Comparison of ENCODE assay signal across 24 cellular contexts in genomic region chr12:90274407-90274806, GRCh38.
DNase-seq lines count a peak whose midpoint lies in the region; ATAC-seq, FAIRE-seq and TF ChIP-seq lines count a peak whose summit lies in the region.
"Had no signal": no experiment of that assay in that cellular context is flagged by ENCODE, and none has a peak within 500 bp of the region (broad histone marks: within the 10 kb centered on the region; RNA-seq: fewer than 3 reads in every experiment).

No MANE protein-coding gene starts in this region.

- BruUV-seq in GM12878 (replicated peaks; lab: Mats Ljungman, UMichigan): no TSS peak

- in situ Hi-C loops in GM12878 (cut with MboI): no loop called here

- peak; percentile 46 for ATAC-seq in stimulated activated naive CD8-positive, alpha-beta T cell treated with anti-CD3 and anti-CD28 coated beads, Interleukin-15, amount 100 ng/mL, for 72 hours
- ATAC-seq in stimulated activated naive CD8-positive, alpha-beta T cell treated with anti-CD3 and anti-CD28 coated beads, Interleukin-15, Interleukin-2, amounts not matched to agents 100 U/mL and 50 U/mL, for 24 hours: no peak
- ATAC-seq in GM12878: peak; percentile 51
- no peak for ATAC-seq in effector memory CD8-positive, alpha-beta T cell (replicated peaks)
- ATAC-seq: gastrocnemius medialis, left lung had no signal

- H3K36me3 Mint-ChIP-seq in immature natural killer cell: no peaks in the 10 kb centered on the region
- no peaks in the 10 kb centered on the region for H3K36me3 Mint-ChIP-seq in activated naive CD8-positive, alpha-beta T cell treated with anti-CD3 and anti-CD28 coated beads for 36 hours
- no peaks in the 10 kb centered on the region for H3K36me3 Mint-ChIP-seq in effector memory CD8-positive, alpha-beta T cell (ENCODE audit: insufficient read depth)
- H3K36me3 Mint-ChIP-seq: activated CD4-positive, alpha-beta memory T cell treated with anti-CD3 and anti-CD28 coated beads for 36 hours; CD4-positive, alpha-beta memory T cell had no signal

- no peak overlapping the region for H3K9ac ChIP-seq in GM12878 (ENCODE audit: control insufficient read depth, insufficient read depth, low read length)

- H3K4me1 ChIP-seq in GM12878 (ENCODE audit: control insufficient read depth, insufficient read depth, low read length): no peaks in the 10 kb centered on the region
- H3K4me1 ChIP-seq in stomach: no peaks in the 10 kb centered on the region
- H3K4me1 ChIP-seq: gastrocnemius medialis, left lung, Peyer's patch, upper lobe of right lung had no signal

- H3K4me3 ChIP-seq in GM12878 (no peak overlapping the region), stomach (no peak overlapping the region)
- H3K4me3 ChIP-seq: gastrocnemius medialis, left lung, Peyer's patch, upper lobe of right lung had no signal

- SMC1A ChIA-PET in GM12878 (lab: Charles Lee; ENCODE audit: uncharacterized antibody, unreplicated experiment): interaction anchor here (1.0 kb wide), 1 partner anchor 215 kb away, joined by 3 read pairs; no protein-coding TSS in a partner anchor

- H3K4me3 Mint-ChIP-seq in stimulated activated naive CD8-positive, alpha-beta T cell treated with anti-CD3 and anti-CD28 coated beads, Interleukin-15, amount 100 ng/mL, for 72 hours: no peak overlapping the region
- no peak overlapping the region for H3K4me3 Mint-ChIP-seq in immature natural killer cell
- H3K4me3 Mint-ChIP-seq in activated naive CD8-positive, alpha-beta T cell treated with anti-CD3 and anti-CD28 coated beads for 36 hours: no peak overlapping the region
- H3K4me3 Mint-ChIP-seq in effector memory CD8-positive, alpha-beta T cell: no peak overlapping the region
- H3K4me3 Mint-ChIP-seq: activated CD4-positive, alpha-beta memory T cell treated with anti-CD3 and anti-CD28 coated beads for 36 hours; activated T-cell treated with anti-CD3 and anti-CD28 coated beads, Interleukin-2, amount 50 U/mL, for 24 hours; CD4-positive, alpha-beta memory T cell; stimulated activated naive CD8-positive, alpha-beta T cell treated with anti-CD3 and anti-CD28 coated beads, Interleukin-15, Interleukin-2, amounts not matched to agents 100 ng/mL and 50 ng/mL, for 24 hours had no signal

- POLR2A ChIA-PET in GM12878 (lab: Charles Lee): no interaction called here

- H3K4me2 ChIP-seq in GM12878 (ENCODE audit: control insufficient read depth, insufficient read depth): no peak overlapping the region

- DNase-seq in stimulated activated naive CD8-positive, alpha-beta T cell treated with anti-CD3 and anti-CD28 coated beads, Interleukin-15, amount 100 ng/mL, for 72 hours: no peak
- no peak for DNase-seq in stimulated activated naive CD8-positive, alpha-beta T cell treated with anti-CD3 and anti-CD28 coated beads, Interleukin-15, Interleukin-2, amounts not matched to agents 100 U/mL and 50 U/mL, for 24 hours
- DNase-seq in HT-29 (ENCODE audit: low spot score) (peak; percentile 36), GM12878 (ENCODE audit: low read depth, low spot score) (no peak), immature natural killer cell (no peak), stomach (no peak)
- no peak for DNase-seq in activated naive CD8-positive, alpha-beta T cell treated with anti-CD3 and anti-CD28 coated beads for 36 hours
- DNase-seq in effector memory CD8-positive, alpha-beta T cell: no peak
- DNase-seq: ACHN; activated CD4-positive, alpha-beta memory T cell treated with anti-CD3 and anti-CD28 coated beads for 36 hours; activated naive CD4-positive, alpha-beta T cell treated with anti-CD3 and anti-CD28 coated beads, Interleukin-2, amount 50 U/mL, for 16 hours; activated T-cell treated with anti-CD3 and anti-CD28 coated beads, Interleukin-2, amount 50 U/mL, for 24 hours; CD4-positive, alpha-beta memory T cell; EL; gastrocnemius medialis; IMR-90; left lung; NCI-H1048; NCI-H2081 treated with DMSO at 0.1 percent for 48 hours; Peyer's patch; stimulated activated CD4-positive, alpha-beta T cell treated with anti-CD3 and anti-CD28 coated beads, Interleukin-15, amount 100 ng/mL, for 24 hours; SW 1271; upper lobe of right lung had no signal

- H3K27me3 Mint-ChIP-seq in stimulated activated naive CD8-positive, alpha-beta T cell treated with anti-CD3 and anti-CD28 coated beads, Interleukin-15, amount 100 ng/mL, for 72 hours: peaks cover 21% of the 10 kb centered on the region
- peaks cover 0 to 4% (median 0%) of the 10 kb centered on the region in 3 donors for H3K27me3 Mint-ChIP-seq in immature natural killer cell (ENCODE audit: low read depth in 3 of 3)
- H3K27me3 Mint-ChIP-seq in activated naive CD8-positive, alpha-beta T cell treated with anti-CD3 and anti-CD28 coated beads for 36 hours: peaks cover 4% of the 10 kb centered on the region
- peaks cover 0 to 7% of the 10 kb centered on the region in 2 donors for H3K27me3 Mint-ChIP-seq in effector memory CD8-positive, alpha-beta T cell

- TF ChIP-seq POLR2A in GM12878 (IDR thresholded peaks at IDR 0.05; ENCODE audit: low read depth, low read length) (no peak), stomach (IDR thresholded peaks at IDR 0.05) (no peak)

- H3K27ac ChIP-seq in GM12878 (ENCODE audit: control insufficient read depth, insufficient read depth) (no peak overlapping the region), stomach (no peak overlapping the region)
- H3K27ac ChIP-seq: gastrocnemius medialis, left lung, Peyer's patch, upper lobe of right lung had no signal

- RAD21 ChIA-PET in GM12878 (lab: Charles Lee; ENCODE audit: unreplicated experiment): no interaction called here

- no peak for TF ChIP-seq EP300 in GM12878 (IDR thresholded peaks at IDR 0.05; ENCODE audit: borderline replicate concordance in 1 of 2, control insufficient read depth in 1 of 2, low read depth in 2 of 2, low read length in 2 of 2)
- no peak for TF ChIP-seq EP300 in stomach (IDR thresholded peaks at IDR 0.05)

- TF ChIP-seq RAD21 in GM12878 (IDR thresholded peaks at IDR 0.05; ENCODE audit: insufficient read depth, low read depth, low read length): peak; percentile 58

- H3K4me1 Mint-ChIP-seq in stimulated activated naive CD8-positive, alpha-beta T cell treated with anti-CD3 and anti-CD28 coated beads, Interleukin-15, amount 100 ng/mL, for 72 hours: peaks cover 10% of the 10 kb centered on the region
- peaks cover 0 to 7% of the 10 kb centered on the region in 2 donors for H3K4me1 Mint-ChIP-seq in immature natural killer cell
- H3K4me1 Mint-ChIP-seq in activated naive CD8-positive, alpha-beta T cell treated with anti-CD3 and anti-CD28 coated beads for 36 hours: peaks cover 2% of the 10 kb centered on the region
- no peaks in the 10 kb centered on the region for H3K4me1 Mint-ChIP-seq in effector memory CD8-positive, alpha-beta T cell (ENCODE audit: low read depth in 2 of 2)
- H3K4me1 Mint-ChIP-seq: CD4-positive, alpha-beta memory T cell had no signal

- 100% methylated on average over 1 of the region's 1 CpG for WGBS in GM12878 (ENCODE audit: insufficient coverage, insufficient replicate concordance, low lambda C conversion rate, missing lambda C conversion rate)
- 67 to 88% (median 76%) methylated on average over 1 of the region's 1 CpG for WGBS in stomach, 5 donors

- CTCF ChIA-PET in GM12878 (lab: Yijun Ruan, JAX): no interaction called here

- no peaks in the 10 kb centered on the region for H4K20me1 ChIP-seq in GM12878 (ENCODE audit: control insufficient read depth, insufficient read depth)

- TF ChIP-seq CTCF in GM12878 (IDR thresholded peaks at IDR 0.05 in 2 of 3, conservative IDR thresholded peaks at IDR 0.05 in 1 of 3; ENCODE audit: control insufficient read depth in 2 of 3, extremely low read depth in 1 of 3, insufficient read depth in 1 of 3, low read depth in 3 of 3, low read length in 3 of 3) (peak in 1 of 3 experiments; percentile 29; a peak in 3 of 6 replicates), stomach (IDR thresholded peaks at IDR 0.05) (no peak)

- H3K36me3 ChIP-seq in GM12878 (ENCODE audit: control insufficient read depth in 2 of 2, insufficient read depth in 2 of 2, low read length in 1 of 2) (no peaks in the 10 kb centered on the region), stomach (no peaks in the 10 kb centered on the region)
- H3K36me3 ChIP-seq: gastrocnemius medialis, left lung, Peyer's patch, upper lobe of right lung had no signal

- no peaks in the 10 kb centered on the region for H3K9me3 Mint-ChIP-seq in stimulated activated naive CD8-positive, alpha-beta T cell treated with anti-CD3 and anti-CD28 coated beads, Interleukin-15, amount 100 ng/mL, for 72 hours
- no peaks in the 10 kb centered on the region for H3K9me3 Mint-ChIP-seq in immature natural killer cell
- peaks cover 3% of the 10 kb centered on the region for H3K9me3 Mint-ChIP-seq in activated naive CD8-positive, alpha-beta T cell treated with anti-CD3 and anti-CD28 coated beads for 36 hours
- no peaks in the 10 kb centered on the region for H3K9me3 Mint-ChIP-seq in effector memory CD8-positive, alpha-beta T cell
- H3K9me3 Mint-ChIP-seq: activated CD4-positive, alpha-beta memory T cell treated with anti-CD3 and anti-CD28 coated beads for 36 hours; activated T-cell treated with anti-CD3 and anti-CD28 coated beads, Interleukin-2, amount 50 U/mL, for 24 hours; CD4-positive, alpha-beta memory T cell; stimulated activated naive CD8-positive, alpha-beta T cell treated with anti-CD3 and anti-CD28 coated beads, Interleukin-15, Interleukin-2, amounts not matched to agents 100 ng/mL and 50 ng/mL, for 24 hours had no signal

- FAIRE-seq in GM12878 (lab: Jason Lieb, UNC): no peak

- no peak overlapping the region for H2AFZ ChIP-seq in GM12878 (ENCODE audit: control insufficient read depth, low read depth, low read length)

- H3K9me3 ChIP-seq in GM12878 (replicated peaks; ENCODE audit: control insufficient read depth, insufficient read depth, low read length): peaks cover 3% of the 10 kb centered on the region; the same call in 1 of the 3 replicates
- no peaks in the 10 kb centered on the region for H3K9me3 ChIP-seq in stomach
- H3K9me3 ChIP-seq: gastrocnemius medialis, left lung, Peyer's patch, upper lobe of right lung had no signal

- no peaks in the 10 kb centered on the region for H3K27me3 ChIP-seq in GM12878 (replicated peaks in 1 of 2; ENCODE audit: control insufficient read depth in 2 of 2, insufficient read depth in 2 of 2, low read length in 1 of 2)
- no peaks in the 10 kb centered on the region for H3K27me3 ChIP-seq in stomach
- H3K27me3 ChIP-seq: gastrocnemius medialis, left lung, Peyer's patch, upper lobe of right lung had no signal

- intact Hi-C loops in GM12878 (cut with micrococcal nuclease; ENCODE audit: unreplicated experiment) (no loop called here), stomach (cut with DNase I; ENCODE audit: low total_unique reads) (no loop called here)

- H3K27ac Mint-ChIP-seq in stimulated activated naive CD8-positive, alpha-beta T cell treated with anti-CD3 and anti-CD28 coated beads, Interleukin-15, amount 100 ng/mL, for 72 hours: no peak overlapping the region
- H3K27ac Mint-ChIP-seq in immature natural killer cell: no peak overlapping the region
- no peak overlapping the region for H3K27ac Mint-ChIP-seq in activated naive CD8-positive, alpha-beta T cell treated with anti-CD3 and anti-CD28 coated beads for 36 hours
- H3K27ac Mint-ChIP-seq in effector memory CD8-positive, alpha-beta T cell: no peak overlapping the region
- H3K27ac Mint-ChIP-seq: activated CD4-positive, alpha-beta memory T cell treated with anti-CD3 and anti-CD28 coated beads for 36 hours; activated T-cell treated with anti-CD3 and anti-CD28 coated beads, Interleukin-2, amount 50 U/mL, for 24 hours; CD4-positive, alpha-beta memory T cell; stimulated activated naive CD8-positive, alpha-beta T cell treated with anti-CD3 and anti-CD28 coated beads, Interleukin-15, Interleukin-2, amounts not matched to agents 100 ng/mL and 50 ng/mL, for 24 hours had no signal

- no peaks in the 10 kb centered on the region for H3K79me2 ChIP-seq in GM12878 (ENCODE audit: control insufficient read depth, insufficient read depth, low read length)

Comparison
In these comparisons a context has a peak if more than half of its experiments do, and no peak if none do; other contexts are left out.
1. ATAC-seq: peak in stimulated activated naive CD8-positive, alpha-beta T cell treated with anti-CD3 and anti-CD28 coated beads, Interleukin-15, amount 100 ng/mL, for 72 hours (single experiment) and GM12878 (single experiment); none in stimulated activated naive CD8-positive, alpha-beta T cell treated with anti-CD3 and anti-CD28 coated beads, Interleukin-15, Interleukin-2, amounts not matched to agents 100 U/mL and 50 U/mL, for 24 hours (single experiment) and effector memory CD8-positive, alpha-beta T cell (single experiment).